ENCODE assay signal across 25 cellular contexts in the genomic region with DNA sequence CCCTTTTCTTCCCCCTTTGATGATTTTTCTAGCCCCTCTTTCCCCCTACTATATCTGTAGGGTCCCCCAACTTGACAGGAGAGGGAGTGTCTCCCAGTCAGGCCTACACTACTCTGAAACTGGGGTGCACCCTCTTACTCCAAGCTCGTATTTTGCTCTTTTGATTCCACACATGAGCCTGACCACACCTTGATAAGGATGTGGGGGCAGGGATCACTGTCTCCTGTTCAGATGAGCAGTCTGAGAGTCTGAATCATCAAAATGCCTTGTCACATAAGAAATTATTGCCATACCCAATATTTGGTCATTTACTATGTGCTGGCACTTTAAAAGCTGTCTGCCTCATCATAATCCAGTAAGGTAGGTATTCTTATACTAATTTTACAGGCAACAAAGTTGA. TPM values are rescaled to one million over a fixed set of nuclear protein-coding genes. Genes with fewer than 3 reads are reported as not detected.
"Had no signal": no experiment of that assay in that cellular context is flagged by ENCODE, and none has a peak within 500 bp of the region (broad histone marks: within the 10 kb centered on the region; RNA-seq: fewer than 3 reads in every experiment).

No MANE protein-coding gene starts in this region.

- H3K4me1 ChIP-seq: esophagus squamous epithelium, foreskin keratinocyte, psoas muscle had no signal

- H3K4me3 ChIP-seq: esophagus squamous epithelium, heart left ventricle, psoas muscle, thoracic aorta, transverse colon had no signal

- H3K27ac Mint-ChIP-seq: nephron; stimulated activated naive B cell treated with anti-CD40 and anti-IgM and Interleukin-4, amounts not matched to agents 10 μg/mL and 1 μg/mL and 100 μg/mL, for 72 hours; stimulated activated naive CD8-positive, alpha-beta T cell treated with anti-CD3 and anti-CD28 coated beads, Interleukin-15, amount 100 ng/mL, for 72 hours had no signal

- ATAC-seq: foreskin keratinocyte; heart left ventricle; psoas muscle; sciatic nerve; stimulated activated naive B cell treated with anti-CD40 and anti-IgM and Interleukin-4, amounts not matched to agents 10 μg/mL and 1 μg/mL and 100 μg/mL, for 72 hours; stimulated activated naive CD8-positive, alpha-beta T cell treated with anti-CD3 and anti-CD28 coated beads, Interleukin-15, amount 100 ng/mL, for 72 hours had no signal

- H3K27ac ChIP-seq: esophagus squamous epithelium, foreskin keratinocyte, heart left ventricle, neutrophil, psoas muscle, thoracic aorta, transverse colon had no signal

- H3K4me1 Mint-ChIP-seq: nephron had no signal

- H3K36me3 ChIP-seq: esophagus squamous epithelium, heart left ventricle, neutrophil, thoracic aorta, transverse colon had no signal

- H3K9me3 Mint-ChIP-seq: naive B cell; nephron; stimulated activated naive B cell treated with anti-CD40 and anti-IgM and Interleukin-4, amounts not matched to agents 10 μg/mL and 1 μg/mL and 100 μg/mL, for 72 hours; stimulated activated naive CD8-positive, alpha-beta T cell treated with anti-CD3 and anti-CD28 coated beads, Interleukin-15, amount 100 ng/mL, for 72 hours had no signal

- H3K4me3 Mint-ChIP-seq: naive B cell; nephron; stimulated activated naive B cell treated with anti-CD40 and anti-IgM and Interleukin-4, amounts not matched to agents 10 μg/mL and 1 μg/mL and 100 μg/mL, for 72 hours; stimulated activated naive CD8-positive, alpha-beta T cell treated with anti-CD3 and anti-CD28 coated beads, Interleukin-15, amount 100 ng/mL, for 72 hours had no signal

- H3K36me3 Mint-ChIP-seq: naive B cell; stimulated activated naive B cell treated with anti-CD40 and anti-IgM and Interleukin-4, amounts not matched to agents 10 μg/mL and 1 μg/mL and 100 μg/mL, for 72 hours had no signal

- DNase-seq: cortex of kidney; effector memory CD4-positive, alpha-beta T cell; esophagus squamous epithelium; foreskin keratinocyte; heart left ventricle; naive B cell; psoas muscle; stimulated activated CD4-positive, alpha-beta T cell treated with anti-CD3 and anti-CD28 coated beads, Interleukin-2, amount 100 ng/mL, for 24 hours; stimulated activated CD4-positive, alpha-beta T cell treated with anti-CD3 and anti-CD28 coated beads, Interleukin-4, amount 100 ng/mL, for 4 hours; stimulated activated naive B cell treated with anti-CD40 and anti-IgM and Interleukin-4, amounts not matched to agents 10 μg/mL and 1 μg/mL and 100 μg/mL, for 72 hours; stimulated activated naive CD8-positive, alpha-beta T cell treated with anti-CD3 and anti-CD28 coated beads, Interleukin-15, amount 100 ng/mL, for 72 hours; transverse colon had no signal

- H3K9me3 ChIP-seq: esophagus squamous epithelium, neutrophil, psoas muscle, thoracic aorta, transverse colon had no signal

RNA-seq across cellular contexts. Expression of a gene that starts 15.9 kb away (rescaled TPM):
- total RNA-seq: chondrocyte, epithelial cell of proximal tubule, foreskin keratinocyte, kidney epithelial cell, lung microvascular endothelial cell, psoas muscle, skeletal muscle tissue, subcutaneous adipose tissue, thoracic aorta had no signal
- polyA plus RNA-seq: foreskin keratinocyte had no signal

RNA-seq across cellular contexts. Expression of a gene that starts 50.9 kb away (rescaled TPM):
- total RNA-seq: chondrocyte, esophagus squamous epithelium, foreskin keratinocyte, heart left ventricle, kidney epithelial cell, liver, lung microvascular endothelial cell, osteoblast, psoas muscle, sciatic nerve, skeletal muscle tissue, subcutaneous adipose tissue, thoracic aorta, ureter had no signal
- polyA plus RNA-seq: foreskin keratinocyte, heart left ventricle, liver had no signal
